Comparison of ENCODE assay signal across 1 cellular context in the genomic region with DNA sequence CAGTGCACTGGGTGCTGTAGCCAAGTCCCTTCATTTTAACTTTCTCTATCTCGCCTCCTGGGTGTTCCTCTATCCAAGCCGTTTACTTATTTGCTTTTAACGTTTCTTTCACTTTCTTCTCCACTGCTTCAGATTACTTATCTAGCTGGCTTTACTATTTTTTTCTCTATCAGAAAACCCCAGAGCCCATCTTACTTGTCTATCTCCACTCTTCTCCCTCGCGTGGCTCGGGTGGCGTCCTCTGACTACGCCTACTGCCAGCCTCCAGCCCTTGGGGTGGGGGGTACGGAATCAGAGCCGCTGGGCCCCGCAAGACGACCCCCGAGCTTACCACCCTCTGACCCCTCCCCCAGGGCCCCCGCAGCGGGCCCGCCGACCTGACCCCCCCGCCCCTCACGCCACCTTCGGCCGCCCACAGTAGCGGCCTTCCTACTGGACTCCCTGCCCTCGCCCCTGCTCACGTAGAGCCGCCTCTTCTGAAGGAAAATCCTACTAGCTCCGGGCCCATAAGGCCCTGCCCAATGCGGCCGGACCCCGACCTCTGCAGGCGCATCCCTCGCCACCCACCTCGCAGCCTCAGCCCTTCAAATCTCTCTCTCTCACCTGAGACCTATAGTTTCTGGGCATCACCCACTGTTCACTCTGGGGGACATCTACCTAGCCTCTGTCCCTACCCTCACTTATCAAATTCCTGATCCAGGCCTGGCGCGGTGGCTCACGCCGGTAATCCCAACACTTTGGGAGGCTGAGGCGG.
A peak's percentile ranks its signal among the peaks of the same experiment; 100 is the strongest.
TF ChIP-seq lines count a peak whose summit lies in the region.

No MANE protein-coding gene starts in this region.

TF ChIP-seq in HepG2, 621 proteins besides CTCF, POLR2A, EP300 and RAD21 (continued from another document and continues in another):
- TF ChIP-seq RARA (CRISPR knock-in tag; IDR thresholded peaks at IDR 0.05): peak; percentile 7; the same call in 1 of the 2 replicates
- TF ChIP-seq MEIS2 (CRISPR knock-in tag; IDR thresholded peaks at IDR 0.05): no peak
- TF ChIP-seq CCAR2 (optimal IDR thresholded peaks at IDR 0.05; ENCODE audit: low read depth, low read length): no peak
- TF ChIP-seq LCORL (IDR thresholded peaks at IDR 0.05): no peak
- peak; percentile 69; the same call in 1 of the 2 replicates for TF ChIP-seq LCORL (CRISPR knock-in tag; IDR thresholded peaks at IDR 0.05)
- 0 out of 2 replicates have a peak, but pooled peaks have one; percentile 57 for TF ChIP-seq THAP7 (CRISPR knock-in tag; IDR thresholded peaks at IDR 0.05)
- TF ChIP-seq NFYC (CRISPR knock-in tag; IDR thresholded peaks at IDR 0.05): peak; percentile 58; the same call in 1 of the 2 replicates
- TF ChIP-seq BATF2 (CRISPR knock-in tag; IDR thresholded peaks at IDR 0.05): no peak
- TF ChIP-seq ZNF746 (CRISPR knock-in tag; IDR thresholded peaks at IDR 0.05): 0 out of 2 replicates have a peak, but pooled peaks have one; percentile 9
- TF ChIP-seq TFAP4 (IDR thresholded peaks at IDR 0.05; ENCODE audit: borderline replicate concordance, low read depth): no peak
- 0 out of 2 replicates have a peak, but pooled peaks have one; percentile 37 for TF ChIP-seq MYC (CRISPR knock-in tag; IDR thresholded peaks at IDR 0.05; ENCODE audit: borderline replicate concordance)
- no peak for TF ChIP-seq ZNF670 (CRISPR knock-in tag; IDR thresholded peaks at IDR 0.05; ENCODE audit: borderline replicate concordance)
- no peak for TF ChIP-seq SP4 (CRISPR knock-in tag; IDR thresholded peaks at IDR 0.05)
- no peak for TF ChIP-seq ATM (IDR thresholded peaks at IDR 0.05; ENCODE audit: borderline replicate concordance)
- TF ChIP-seq SPEN (CRISPR knock-in tag; IDR thresholded peaks at IDR 0.05; ENCODE audit: low read depth): peak; percentile 59; the same call in 1 of the 2 replicates
- TF ChIP-seq IRF2 (CRISPR knock-in tag; IDR thresholded peaks at IDR 0.05): no peak
- TF ChIP-seq HNF4A (CRISPR knock-in tag; IDR thresholded peaks at IDR 0.05): peak; percentile 32; the same call in 1 of the 2 replicates
- TF ChIP-seq ZSCAN21 (CRISPR knock-in tag; IDR thresholded peaks at IDR 0.05; ENCODE audit: borderline replicate concordance): 0 out of 2 replicates have a peak, but pooled peaks have one; percentile 21
- TF ChIP-seq, protein P1, sequence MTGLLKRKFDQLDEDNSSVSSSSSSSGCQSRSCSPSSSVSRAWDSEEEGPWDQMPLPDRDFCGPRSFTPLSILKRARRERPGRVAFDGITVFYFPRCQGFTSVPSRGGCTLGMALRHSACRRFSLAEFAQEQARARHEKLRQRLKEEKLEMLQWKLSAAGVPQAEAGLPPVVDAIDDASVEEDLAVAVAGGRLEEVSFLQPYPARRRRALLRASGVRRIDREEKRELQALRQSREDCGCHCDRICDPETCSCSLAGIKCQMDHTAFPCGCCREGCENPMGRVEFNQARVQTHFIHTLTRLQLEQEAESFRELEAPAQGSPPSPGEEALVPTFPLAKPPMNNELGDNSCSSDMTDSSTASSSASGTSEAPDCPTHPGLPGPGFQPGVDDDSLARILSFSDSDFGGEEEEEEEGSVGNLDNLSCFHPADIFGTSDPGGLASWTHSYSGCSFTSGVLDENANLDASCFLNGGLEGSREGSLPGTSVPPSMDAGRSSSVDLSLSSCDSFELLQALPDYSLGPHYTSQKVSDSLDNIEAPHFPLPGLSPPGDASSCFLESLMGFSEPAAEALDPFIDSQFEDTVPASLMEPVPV (CRISPR knock-in tag; IDR thresholded peaks at IDR 0.05): peak; percentile 38; the same call in 1 of the 2 replicates
- TF ChIP-seq U2AF2 (IDR thresholded peaks at IDR 0.05; ENCODE audit: low read depth, low read length): no peak
- TF ChIP-seq BORCS8-MEF2B (CRISPR knock-in tag; IDR thresholded peaks at IDR 0.05): peak; percentile 56; the same call in 1 of the 2 replicates
- TF ChIP-seq, protein P2, sequence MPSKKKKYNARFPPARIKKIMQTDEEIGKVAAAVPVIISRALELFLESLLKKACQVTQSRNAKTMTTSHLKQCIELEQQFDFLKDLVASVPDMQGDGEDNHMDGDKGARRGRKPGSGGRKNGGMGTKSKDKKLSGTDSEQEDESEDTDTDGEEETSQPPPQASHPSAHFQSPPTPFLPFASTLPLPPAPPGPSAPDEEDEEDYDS (CRISPR knock-in tag; IDR thresholded peaks at IDR 0.05): peak; percentile 51; the same call in 1 of the 2 replicates
- TF ChIP-seq KAT8 (CRISPR knock-in tag; IDR thresholded peaks at IDR 0.05): 0 out of 2 replicates have a peak, but pooled peaks have one; percentile 47
- TF ChIP-seq RCOR2 (CRISPR knock-in tag; IDR thresholded peaks at IDR 0.05): peak; percentile 58
- TF ChIP-seq ZNF574 (CRISPR knock-in tag; IDR thresholded peaks at IDR 0.05): no peak
- peak; percentile 4; the same call in 1 of the 2 replicates for TF ChIP-seq ZXDC (CRISPR knock-in tag; IDR thresholded peaks at IDR 0.05)
- peak; percentile 17; the same call in 1 of the 2 replicates for TF ChIP-seq PHF20 (CRISPR knock-in tag; IDR thresholded peaks at IDR 0.05)
- TF ChIP-seq ATF5 (CRISPR knock-in tag; IDR thresholded peaks at IDR 0.05; ENCODE audit: low read depth): no peak
- 0 out of 2 replicates have a peak, but pooled peaks have one; percentile 19 for TF ChIP-seq JUN (CRISPR knock-in tag; IDR thresholded peaks at IDR 0.05)
- TF ChIP-seq HMGXB4 (CRISPR knock-in tag; IDR thresholded peaks at IDR 0.05; ENCODE audit: borderline replicate concordance in 1 of 2, low read depth in 1 of 2): peak; percentile 14 to 37; a peak in 3 of 4 replicates
- peak; percentile 83; the same call in 1 of the 2 replicates for TF ChIP-seq ZBTB38 (CRISPR knock-in tag; IDR thresholded peaks at IDR 0.05)
- 0 out of 2 replicates have a peak, but pooled peaks have one; percentile 19 for TF ChIP-seq ELF4 (CRISPR knock-in tag; IDR thresholded peaks at IDR 0.05; ENCODE audit: borderline replicate concordance)
- peak; percentile 10; the same call in 1 of the 2 replicates for TF ChIP-seq ETV5 (CRISPR knock-in tag; IDR thresholded peaks at IDR 0.05; ENCODE audit: borderline replicate concordance)
- no peak for TF ChIP-seq RBFOX2 (IDR thresholded peaks at IDR 0.05; ENCODE audit: low read depth, low read length)
- TF ChIP-seq, protein P3, sequence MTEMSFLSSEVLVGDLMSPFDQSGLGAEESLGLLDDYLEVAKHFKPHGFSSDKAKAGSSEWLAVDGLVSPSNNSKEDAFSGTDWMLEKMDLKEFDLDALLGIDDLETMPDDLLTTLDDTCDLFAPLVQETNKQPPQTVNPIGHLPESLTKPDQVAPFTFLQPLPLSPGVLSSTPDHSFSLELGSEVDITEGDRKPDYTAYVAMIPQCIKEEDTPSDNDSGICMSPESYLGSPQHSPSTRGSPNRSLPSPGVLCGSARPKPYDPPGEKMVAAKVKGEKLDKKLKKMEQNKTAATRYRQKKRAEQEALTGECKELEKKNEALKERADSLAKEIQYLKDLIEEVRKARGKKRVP (CRISPR knock-in tag; IDR thresholded peaks at IDR 0.05): no peak
- peak; percentile 37; the same call in 1 of the 2 replicates for TF ChIP-seq MEF2D (CRISPR knock-in tag; IDR thresholded peaks at IDR 0.05)
- TF ChIP-seq MTF2 (CRISPR knock-in tag; IDR thresholded peaks at IDR 0.05; ENCODE audit: borderline replicate concordance): no peak
- TF ChIP-seq MXD3 (CRISPR knock-in tag; IDR thresholded peaks at IDR 0.05): no peak
- TF ChIP-seq ZNF567 (CRISPR knock-in tag; IDR thresholded peaks at IDR 0.05; ENCODE audit: borderline replicate concordance): 0 out of 2 replicates have a peak, but pooled peaks have one; percentile 9
